Comparison of ENCODE assay signal across 18 cellular contexts in the genomic region with DNA sequence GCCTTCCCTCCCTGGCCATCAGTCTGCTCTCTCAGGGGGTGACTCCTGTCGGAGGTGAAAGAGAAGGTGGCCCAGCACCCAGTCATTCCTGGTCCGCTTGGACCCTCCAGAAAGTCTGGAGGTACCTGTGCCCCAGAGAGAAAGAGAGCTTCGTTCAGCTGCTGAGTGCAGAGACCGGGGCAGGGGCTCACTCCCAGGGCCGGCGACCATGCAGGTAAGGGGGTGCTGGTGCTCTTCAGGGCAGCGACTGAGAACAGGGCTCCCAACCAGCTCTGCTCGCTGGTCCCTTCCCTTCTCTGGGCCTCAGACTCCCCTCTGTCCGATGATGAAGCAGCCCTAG. TPM values are rescaled to one million over a fixed set of nuclear protein-coding genes. Genes with fewer than 3 reads are reported as not detected.
DNase-seq lines count a peak whose midpoint lies in the region; ATAC-seq and TF ChIP-seq lines count a peak whose summit lies in the region.
"Had no signal": no experiment of that assay in that cellular context is flagged by ENCODE, and none has a peak within 500 bp of the region (broad histone marks: within the 10 kb centered on the region; RNA-seq: fewer than 3 reads in every experiment).

No MANE protein-coding gene starts in this region.

- H3F3A ChIP-seq in smooth muscle cell (ENCODE audit: low read depth) = peaks cover 31% of the 10 kb centered on the region

- no peaks in the 10 kb centered on the region for H3K27me3 ChIP-seq in BLaER1
- H3K27me3 ChIP-seq in mucosa of rectum (ENCODE audit: control insufficient read depth in 2 of 2, insufficient read depth in 2 of 2, low read length in 2 of 2) = no peaks in the 10 kb centered on the region
- H3K27me3 ChIP-seq in smooth muscle cell (ENCODE audit: low read depth) = no peaks in the 10 kb centered on the region

- no peak for TF ChIP-seq CTCF in chondrocyte (IDR thresholded peaks at IDR 0.05)
- TF ChIP-seq CTCF in smooth muscle cell (IDR thresholded peaks at IDR 0.05; ENCODE audit: borderline replicate concordance, insufficient read depth, poor library complexity, severe bottlenecking) = no peak
- TF ChIP-seq CTCF in GM10266 (IDR thresholded peaks at IDR 0.05; ENCODE audit: control insufficient read depth, insufficient read depth, low read depth, missing control alignments) = no peak

- H3K36me3 Mint-ChIP-seq in chondrocyte (ENCODE audit: low read depth) = peaks cover 2% of the 10 kb centered on the region
- H3K36me3 Mint-ChIP-seq: activated naive CD4-positive, alpha-beta T cell treated with anti-CD3 and anti-CD28 coated beads, Interleukin-2, amount 50 U/mL, for 72 hours had no signal

- peaks cover 89% of the 10 kb centered on the region for H3K4me1 Mint-ChIP-seq in chondrocyte (ENCODE audit: low read depth)

- H3K4me2 ChIP-seq in BLaER1 (peak overlapping the region; percentile 83), smooth muscle cell (peak overlapping the region; percentile 49)

- no peak overlapping the region for H2AFZ ChIP-seq in smooth muscle cell (ENCODE audit: low read depth)

- H4K20me1 ChIP-seq in BLaER1 (no peaks in the 10 kb centered on the region), smooth muscle cell (ENCODE audit: low read depth) (peaks cover 28% of the 10 kb centered on the region)

- H3K9ac ChIP-seq in BLaER1 (peak overlapping the region; percentile 69), mucosa of rectum (ENCODE audit: low read depth in 1 of 2, low read length in 2 of 2) (no peak overlapping the region), smooth muscle cell (ENCODE audit: low read depth) (peak overlapping the region; percentile 27)

- H3K79me2 ChIP-seq in smooth muscle cell (ENCODE audit: low read depth) = peaks cover 22% of the 10 kb centered on the region

- peak overlapping the region; percentile 95 for H3K27ac ChIP-seq in BLaER1
- peak overlapping the region; percentile 43 to 59 for H3K27ac ChIP-seq in mucosa of rectum (ENCODE audit: low read depth in 2 of 2, low read length in 2 of 2)
- peak overlapping the region; percentile 90 for H3K27ac ChIP-seq in smooth muscle cell (ENCODE audit: low read depth)
- H3K27ac ChIP-seq: epithelial cell of prostate, SK-N-MC had no signal

- H3K4me3 ChIP-seq in BLaER1 = no peak overlapping the region
- no peak overlapping the region for H3K4me3 ChIP-seq in mucosa of rectum (ENCODE audit: low read length in 2 of 2)
- H3K4me3 ChIP-seq in smooth muscle cell = no peak overlapping the region
- H3K4me3 ChIP-seq: SK-N-MC had no signal

- H3K4me1 ChIP-seq in BLaER1 (peaks cover 100% of the 10 kb centered on the region), mucosa of rectum (ENCODE audit: control insufficient read depth in 2 of 2, insufficient read depth in 2 of 2, low read length in 2 of 2) (peaks cover 50 to 64% of the 10 kb centered on the region in 2 donors), smooth muscle cell (ENCODE audit: low read depth) (peaks cover 37% of the 10 kb centered on the region)

- H3K9me3 ChIP-seq in BLaER1 = no peaks in the 10 kb centered on the region
- no peaks in the 10 kb centered on the region for H3K9me3 ChIP-seq in mucosa of rectum (ENCODE audit: control insufficient read depth in 2 of 2, low read length in 2 of 2)
- H3K9me3 ChIP-seq in smooth muscle cell (replicated peaks; ENCODE audit: low read depth) = no peaks in the 10 kb centered on the region

- H3K27ac Mint-ChIP-seq in chondrocyte (ENCODE audit: unreplicated experiment) = peak overlapping the region; percentile 22

- DNase-seq in chondrocyte (ENCODE audit: low spot score) (no peak), smooth muscle cell (lab: John Stamatoyannopoulos, UW; ENCODE audit: unreplicated experiment) (no peak), DMS79 (lab: John Stamatoyannopoulos, UW) (no peak), GM10266 (ENCODE audit: extremely low spot score) (no peak), HuH-7 (ENCODE audit: low spot score) (no peak)
- DNase-seq: ACHN; activated CD4-positive, alpha-beta T cell treated with anti-CD3 and anti-CD28 coated beads for 4 hours; activated T-cell treated with anti-CD3 and anti-CD28 coated beads for 4 hours; HCEC 1CT; NCI-H1694 treated with DMSO at 0.1 percent for 48 hours; NCI-H510A; stimulated activated CD4-positive, alpha-beta T cell treated with anti-CD3 and anti-CD28 coated beads, Interleukin-2, amount 100 ng/mL, for 24 hours had no signal

- H3K36me3 ChIP-seq in BLaER1 = no peaks in the 10 kb centered on the region
- H3K36me3 ChIP-seq in mucosa of rectum (ENCODE audit: control insufficient read depth in 2 of 2, insufficient read depth in 2 of 2, low read length in 2 of 2) = no peaks in the 10 kb centered on the region
- no peaks in the 10 kb centered on the region for H3K36me3 ChIP-seq in smooth muscle cell (ENCODE audit: low read depth)

- no peaks in the 10 kb centered on the region for H3K9me3 Mint-ChIP-seq in chondrocyte (ENCODE audit: low read depth)
- H3K9me3 Mint-ChIP-seq: activated naive CD4-positive, alpha-beta T cell treated with anti-CD3 and anti-CD28 coated beads, Interleukin-2, amount 50 U/mL, for 72 hours had no signal

- no peak overlapping the region for H3K4me3 Mint-ChIP-seq in chondrocyte (ENCODE audit: unreplicated experiment)

- ATAC-seq in GM18870 (IDR thresholded peaks at IDR 0.05; ENCODE audit: unreplicated experiment) = no peak
- ATAC-seq: activated naive CD4-positive, alpha-beta T cell treated with anti-CD3 and anti-CD28 coated beads, Interleukin-2, amount 50 U/mL, for 72 hours had no signal

- WGBS in smooth muscle cell (ENCODE audit: low lambda C conversion rate) = 82% methylated on average over 9 of the region's 9 CpGs

- H3K27me3 Mint-ChIP-seq in chondrocyte (ENCODE audit: low read depth) = no peaks in the 10 kb centered on the region

RNA-seq across cellular contexts. Expression of a gene that starts 30.1 kb away (rescaled TPM):
- 348 to 488 TPM (median 481 TPM) in 3 replicates for total RNA-seq in chondrocyte
- 26.4 and 40.7 TPM in 2 replicates for total RNA-seq in smooth muscle cell
- polyA plus RNA-seq in smooth muscle cell = 46.7 and 55.4 TPM in 2 replicates

Comparison
In these comparisons a context has a peak if more than half of its experiments do, and no peak if none do; other contexts are left out.
1. H3K9ac ChIP-seq: peak in BLaER1 (single experiment) and smooth muscle cell (single experiment); none in mucosa of rectum (0 of 2).
2. Peak in every context shown above with its lines, with median percentiles within 50 percentile points of each other: H3K27ac ChIP-seq.